ENCODE assay signal across 9 cellular contexts in the genomic region with DNA sequence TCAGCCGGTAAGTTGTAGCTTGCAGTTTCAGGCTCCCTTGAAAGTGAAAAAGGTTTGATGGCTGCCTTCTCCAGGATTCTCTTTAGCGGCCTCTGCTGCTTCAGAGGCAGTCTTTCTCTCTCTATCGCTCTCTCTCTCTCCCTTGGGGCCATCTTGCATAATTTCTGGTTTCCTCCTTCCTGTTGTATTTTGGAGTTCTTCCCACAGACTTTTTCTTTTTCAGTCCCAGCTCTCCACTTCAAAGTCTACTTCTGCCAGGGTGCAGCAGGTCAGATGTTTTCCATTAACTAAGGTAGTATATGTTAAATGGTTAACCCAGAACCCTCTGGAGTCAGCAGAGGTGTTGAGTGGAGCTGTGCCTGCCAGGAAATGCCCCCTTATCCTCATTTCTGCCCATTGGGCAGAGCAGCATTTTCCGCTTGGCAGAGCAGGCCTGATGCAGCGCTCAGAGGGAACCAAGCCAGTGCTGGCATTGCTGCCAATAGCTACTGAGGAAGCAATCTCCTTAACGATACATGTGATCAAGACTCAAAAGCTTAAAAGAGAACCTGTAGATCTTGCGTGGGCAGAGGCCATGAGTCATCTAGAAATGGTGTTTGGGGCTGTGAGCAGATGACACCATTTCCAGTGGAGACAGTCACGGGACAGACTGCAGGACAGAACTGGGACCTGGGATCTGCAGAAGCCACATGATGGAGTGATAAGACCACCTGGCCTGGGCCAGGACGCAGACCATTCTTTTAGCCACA. TPM values are rescaled to one million over a fixed set of nuclear protein-coding genes. Genes with fewer than 3 reads are reported as not detected.
A peak's percentile ranks its signal among the peaks of the same experiment; 100 is the strongest.
DNase-seq lines count a peak whose midpoint lies in the region; ATAC-seq, FAIRE-seq and TF ChIP-seq lines count a peak whose summit lies in the region.
"Had no signal": no experiment of that assay in that cellular context is flagged by ENCODE, and none has a peak within 500 bp of the region (broad histone marks: within the 10 kb centered on the region; RNA-seq: fewer than 3 reads in every experiment).

No MANE protein-coding gene starts in this region.

- no peak overlapping the region for H3K18ac ChIP-seq in H1 (ENCODE audit: extremely low read depth, low read length)

- no TSS peak for BruUV-seq in PC-9 (replicated peaks; lab: Mats Ljungman, UMichigan)

- no peak for TF ChIP-seq POLR2A in H1 (IDR thresholded peaks at IDR 0.05; ENCODE audit: control extremely low read depth in 1 of 2, low read depth in 2 of 2, low read length in 2 of 2)

- H2AFZ ChIP-seq in PC-9 = no peak overlapping the region
- no peak overlapping the region for H2AFZ ChIP-seq in H1 (ENCODE audit: low read length)

- no peak for TF ChIP-seq EP300 in H1 (IDR thresholded peaks at IDR 0.05; ENCODE audit: borderline replicate concordance in 1 of 2, low read depth in 2 of 2, low read length in 2 of 2)

- TF ChIP-seq RAD21 in H1 (IDR thresholded peaks at IDR 0.05 in 1 of 2, conservative IDR thresholded peaks at IDR 0.05 in 1 of 2; ENCODE audit: low read depth in 2 of 2, low read length in 2 of 2) = no peak; a peak in 1 of 4 replicates

- CTCF ChIA-PET in PC-9 (lab: Charles Lee) (no interaction called here), H1 (lab: Charles Lee; ENCODE audit: partially characterized antibody) (interaction anchor here (1.0 to 1.3 kb wide), 4 partner anchors 16 to 96 kb away, joined by 3 to 6 read pairs (median 3); partner anchors contain the start of genes C2orf76 and DBI)

- H2BK5ac ChIP-seq in H1 (ENCODE audit: low read depth, low read length) = no peak overlapping the region

- no peak overlapping the region for H2BK20ac ChIP-seq in H1 (ENCODE audit: low read length)

- peaks cover 19% of the 10 kb centered on the region; the same call in 1 of the 2 replicates for H3F3A ChIP-seq in PC-9 (ENCODE audit: insufficient read depth, low read depth)

- H3K56ac ChIP-seq in H1 (replicated peaks; ENCODE audit: insufficient read length, low read depth, low read length) = no peak overlapping the region

- no peak overlapping the region for H3K9ac ChIP-seq in H1 (replicated peaks in 1 of 4; ENCODE audit: extremely low read depth in 1 of 4, low read depth in 3 of 4, low read length in 3 of 4)

- H3K4me1 Mint-ChIP-seq in type B pancreatic cell (ENCODE audit: unreplicated experiment) = peaks cover 26% of the 10 kb centered on the region

- ATAC-seq in GM18858 (IDR thresholded peaks at IDR 0.05; ENCODE audit: unreplicated experiment) = peak; percentile 88
- ATAC-seq in HG02981 (IDR thresholded peaks at IDR 0.05; ENCODE audit: unreplicated experiment) = peak; percentile 77
- peak; percentile 80 for ATAC-seq in mucosa of descending colon

- no peaks in the 10 kb centered on the region for H3K23me2 ChIP-seq in H1 (ENCODE audit: low read depth, low read length)

- peak overlapping the region; percentile 43; the same call in 1 of the 2 replicates for H2BK12ac ChIP-seq in H1 (ENCODE audit: low read depth, low read length)

- 90% methylated on average over 9 of the region's 9 CpGs; no CpG with 5 or more reads in 1 of the 2 experiments for WGBS in H1 (ENCODE audit: extremely low coverage in 1 of 2, insufficient coverage in 1 of 2, insufficient read length in 1 of 2, insufficient replicate concordance in 2 of 2, low coverage in 1 of 2, low lambda C conversion rate in 2 of 2, missing lambda C conversion rate in 1 of 2), 2 experiments

- H3K4ac ChIP-seq in H1 (replicated peaks; ENCODE audit: insufficient read length, low read depth, low read length) = no peak overlapping the region

- no peaks in the 10 kb centered on the region for H3K27me3 Mint-ChIP-seq in type B pancreatic cell

- H2BK120ac ChIP-seq in H1 (replicated peaks; ENCODE audit: low read depth, low read length) = no peak overlapping the region

- no peak for FAIRE-seq in H1 (lab: Jason Lieb, UNC)

- H2AK5ac ChIP-seq in H1 (ENCODE audit: low read depth, low read length) = no peak overlapping the region

- H3K36me3 ChIP-seq in BE2C = no peaks in the 10 kb centered on the region
- H3K36me3 ChIP-seq in PC-9 (ENCODE audit: low read depth) = no peaks in the 10 kb centered on the region
- H3K36me3 ChIP-seq in H1 (ENCODE audit: control insufficient read depth in 2 of 4, insufficient read depth in 4 of 4, low read length in 3 of 4) = no peaks in the 10 kb centered on the region
- no peaks in the 10 kb centered on the region for H3K36me3 ChIP-seq in mucosa of descending colon (ENCODE audit: low read depth)
- H3K36me3 ChIP-seq: neutrophil had no signal

- H3K9me3 ChIP-seq in BE2C (no peaks in the 10 kb centered on the region), PC-9 (ENCODE audit: insufficient read depth, low read depth) (no peaks in the 10 kb centered on the region), H1 (ENCODE audit: insufficient read depth in 2 of 2, low read depth in 1 of 2, low read length in 1 of 2) (no peaks in the 10 kb centered on the region; a peak in 1 of 4 replicates), mucosa of descending colon (no peaks in the 10 kb centered on the region)
- H3K9me3 ChIP-seq: neutrophil had no signal

- H4K8ac ChIP-seq in H1 (ENCODE audit: extremely low read depth, insufficient read depth, low read length) = no peak overlapping the region

- H3K9me2 ChIP-seq in PC-9 (ENCODE audit: insufficient read depth) = no peaks in the 10 kb centered on the region

- H3K79me2 ChIP-seq in PC-9 (ENCODE audit: low read depth) (no peaks in the 10 kb centered on the region), H1 (ENCODE audit: control insufficient read depth in 1 of 2, insufficient read depth in 2 of 2, low read length in 2 of 2) (no peaks in the 10 kb centered on the region)

- peak; percentile 17; the same call in 1 of the 2 replicates for TF ChIP-seq CTCF in BE2C (IDR thresholded peaks at IDR 0.05; ENCODE audit: low read depth, low read length)
- no peak for TF ChIP-seq CTCF in PC-9 (conservative IDR thresholded peaks at IDR 0.05)
- no peak for TF ChIP-seq CTCF in H1 (IDR thresholded peaks at IDR 0.05; ENCODE audit: control extremely low read depth in 1 of 3, insufficient read depth in 1 of 3, low read depth in 1 of 3, low read length in 3 of 3)
- no peak for TF ChIP-seq CTCF in mucosa of descending colon (IDR thresholded peaks at IDR 0.05)
- TF ChIP-seq CTCF in type B pancreatic cell (conservative IDR thresholded peaks at IDR 0.05) = no peak

- no peak overlapping the region for H4K91ac ChIP-seq in H1 (replicated peaks; ENCODE audit: insufficient read length, low read length)

- no peaks in the 10 kb centered on the region; the same call in 1 of the 2 replicates for H3K79me1 ChIP-seq in H1 (ENCODE audit: low read depth, low read length)

- H2BK15ac ChIP-seq in H1 (ENCODE audit: low read length) = peak overlapping the region; percentile 88

- H3K14ac ChIP-seq in H1 (ENCODE audit: insufficient read length) = no peak overlapping the region

- no peaks in the 10 kb centered on the region for H3K36me3 Mint-ChIP-seq in type B pancreatic cell

- H3K9me3 Mint-ChIP-seq in type B pancreatic cell = no peaks in the 10 kb centered on the region

- no peak overlapping the region for H3K23ac ChIP-seq in H1 (ENCODE audit: insufficient read length)

- POLR2A ChIA-PET in PC-9 (lab: Charles Lee; ENCODE audit: unreplicated experiment) (no interaction called here), H1 (lab: Charles Lee; ENCODE audit: partially characterized antibody) (interaction anchor here (1.4 kb wide), 1 partner anchor 15 kb away, joined by 4 read pairs; no protein-coding TSS in a partner anchor)

- H3K4me3 ChIP-seq in BE2C (ENCODE audit: low read depth, low read length) (no peak overlapping the region), PC-9 (no peak overlapping the region), H1 (ENCODE audit: extremely low read depth in 1 of 4, insufficient read depth in 2 of 4, low read depth in 3 of 4, low read length in 4 of 4) (no peak overlapping the region), mucosa of descending colon (no peak overlapping the region)

- no peak overlapping the region for H4K5ac ChIP-seq in H1 (ENCODE audit: insufficient read length, low read depth, low read length)

- no peak overlapping the region for H3K4me2 ChIP-seq in PC-9
- H3K4me2 ChIP-seq in H1 (ENCODE audit: insufficient read depth in 1 of 2, low read depth in 2 of 2, low read length in 2 of 2) = no peak overlapping the region

- H3K27me3 ChIP-seq in BE2C = no peaks in the 10 kb centered on the region
- no peaks in the 10 kb centered on the region for H3K27me3 ChIP-seq in PC-9 (ENCODE audit: insufficient read depth, low read depth)
- no peaks in the 10 kb centered on the region for H3K27me3 ChIP-seq in H1 (replicated peaks in 1 of 4; ENCODE audit: control insufficient read depth in 3 of 4, extremely low read depth in 1 of 4, insufficient read depth in 3 of 4, low read length in 3 of 4)
- H3K27me3 ChIP-seq: neutrophil had no signal

- H3K27ac ChIP-seq in PC-9 (no peak overlapping the region), H1 (ENCODE audit: low read depth, low read length) (no peak overlapping the region)
- H3K27ac ChIP-seq: neutrophil had no signal

- DNase-seq in BE2C (no peak), PC-9 (peak; percentile 10 to 57), H1 (ENCODE audit: low read depth in 1 of 2, low spot score in 2 of 2) (no peak), mucosa of descending colon (peak; percentile 57 to 67 (median 66)), type B pancreatic cell (ENCODE audit: extremely low spot score, unreplicated experiment) (peak; percentile 11), OCI-M2 (lab: John Stamatoyannopoulos, UW; ENCODE audit: unreplicated experiment) (no peak)

- peak overlapping the region; percentile 12 for H3K4me3 Mint-ChIP-seq in type B pancreatic cell

- H4K20me1 ChIP-seq in PC-9 (ENCODE audit: insufficient read depth) = no peaks in the 10 kb centered on the region
- H4K20me1 ChIP-seq in H1 (replicated peaks in 1 of 2; ENCODE audit: control insufficient read depth in 1 of 2, insufficient read depth in 2 of 2, low read length in 2 of 2) = no peaks in the 10 kb centered on the region

- intact Hi-C loops in PC-9 (cut with micrococcal nuclease; ENCODE audit: unreplicated experiment) (no loop called here), mucosa of descending colon (cut with DNase I, micrococcal nuclease) (no loop called here)

- H3K27ac Mint-ChIP-seq in type B pancreatic cell = peak overlapping the region; percentile 3

- H3K4me1 ChIP-seq in BE2C (peaks cover 7% of the 10 kb centered on the region), PC-9 (replicated peaks; ENCODE audit: insufficient read depth) (peaks cover 37% of the 10 kb centered on the region), H1 (replicated peaks in 1 of 4; ENCODE audit: control insufficient read depth in 3 of 4, insufficient read depth in 4 of 4, low read length in 3 of 4) (peaks cover 0 to 4% (median 3%) of the 10 kb centered on the region in 4 experiments; a peak in 2 of 7 replicates), mucosa of descending colon (ENCODE audit: low read depth) (peaks cover 3% of the 10 kb centered on the region)

RNA-seq across cellular contexts. Expression of gene DBI, which starts 20.8 kb away (rescaled TPM):
- 46.8 TPM for polyA plus RNA-seq in BE2C (2012; ENCODE audit: insufficient read depth, insufficient read length, low read depth)
- 128 and 265 TPM in 2 replicates for total RNA-seq in PC-9 (2021)
- total RNA-seq in H1 (2021; fragmentation: NEBNext Ultra II Directional; extraction: Animal tissue kit (Norgen Biotek cat#: 25700)) = 180 and 186 TPM in 2 replicates
- 116 and 212 TPM in 2 replicates for polyA plus RNA-seq in H1 (2011; rRNA removed)
- polyA plus RNA-seq in H1 (2011; cell fraction: cytosol; rRNA removed) = 295 TPM
- polyA plus RNA-seq in H1 (2011; cell fraction: nucleus; rRNA removed) = 74.9 TPM
- 342 to 401 TPM (median 370 TPM) in 4 replicates for polyA plus RNA-seq in H1 (2012, experiment 1 of 2)
- polyA plus RNA-seq in H1 (2012, experiment 2 of 2) = 377 TPM
- polyA plus RNA-seq in H1 (2013, experiment 1 of 2) = 716 TPM
- 804 TPM for polyA plus RNA-seq in H1 (2013, experiment 2 of 2)
- 61.1 and 68.3 TPM in 2 replicates for polyA minus RNA-seq in H1 (2011; rRNA and poly(A)+ RNA removed)
- 41.0 TPM for polyA minus RNA-seq in H1 (2011; cell fraction: cytosol; rRNA and poly(A)+ RNA removed)
- polyA minus RNA-seq in H1 (2011; cell fraction: nucleus; rRNA and poly(A)+ RNA removed) = 85.9 TPM
- 100 to 1,000 TPM; 109 to 235 (median 221) TPM for total RNA-seq in mucosa of descending colon
- total RNA-seq in type B pancreatic cell (ENCODE audit: low replicate concordance) = 125 and 231 TPM in 2 replicates

RNA-seq across cellular contexts. Expression of gene C2orf76, which starts 20.9 kb away (rescaled TPM):
- polyA plus RNA-seq in BE2C (2012; ENCODE audit: insufficient read depth, insufficient read length, low read depth) = 6.7 TPM
- 11.5 and 12.7 TPM in 2 replicates for total RNA-seq in PC-9 (2021)
- total RNA-seq in H1 (2021; fragmentation: NEBNext Ultra II Directional; extraction: Animal tissue kit (Norgen Biotek cat#: 25700)) = 5.0 and 6.2 TPM in 2 replicates
- polyA plus RNA-seq in H1 (2011; rRNA removed) = 2.1 and 4.4 TPM in 2 replicates
- 4.4 TPM for polyA plus RNA-seq in H1 (2011; cell fraction: cytosol; rRNA removed)
- polyA plus RNA-seq in H1 (2011; cell fraction: nucleus; rRNA removed) = 1.1 TPM
- polyA plus RNA-seq in H1 (2012, experiment 1 of 2) = 5.8 to 14.0 TPM (median 6.5 TPM) in 4 replicates
- 5.7 TPM for polyA plus RNA-seq in H1 (2012, experiment 2 of 2)
- polyA plus RNA-seq in H1 (2013, experiment 1 of 2) = 9.5 TPM
- 8.3 TPM for polyA plus RNA-seq in H1 (2013, experiment 2 of 2)
- 1.4 and 2.1 TPM in 2 replicates for polyA minus RNA-seq in H1 (2011; rRNA and poly(A)+ RNA removed)
- 1.2 TPM for polyA minus RNA-seq in H1 (2011; cell fraction: cytosol; rRNA and poly(A)+ RNA removed)
- polyA minus RNA-seq in H1 (2011; cell fraction: nucleus; rRNA and poly(A)+ RNA removed) = 3.8 TPM
- 10 to 100 TPM in 1 of 3 donors, 1 to 10 TPM in 2; 5.4 to 11.2 (median 5.5) TPM for total RNA-seq in mucosa of descending colon
- 10.8 and 11.7 TPM in 2 replicates for total RNA-seq in type B pancreatic cell (ENCODE audit: low replicate concordance)

RNA-seq across cellular contexts. Expression of gene TMEM37, which starts 44.1 kb away (rescaled TPM):
- not detected for polyA plus RNA-seq in BE2C (2012; ENCODE audit: insufficient read depth, insufficient read length, low read depth)
- total RNA-seq in PC-9 (2021) (1.2 TPM in 2 replicates), mucosa of descending colon (100 to 1,000 TPM in 2 of 3 donors, 10 to 100 TPM in 1; 54.0 to 173 (median 100) TPM), type B pancreatic cell (ENCODE audit: low replicate concordance) (11.8 and 16.4 TPM in 2 replicates)
- 9.9 and 11.0 TPM in 2 replicates for total RNA-seq in H1 (2021; fragmentation: NEBNext Ultra II Directional; extraction: Animal tissue kit (Norgen Biotek cat#: 25700))
- polyA plus RNA-seq in H1 (2011; rRNA removed) = 16.2 and 20.4 TPM in 2 replicates
- polyA plus RNA-seq in H1 (2011; cell fraction: cytosol; rRNA removed) = 13.4 TPM
- polyA plus RNA-seq in H1 (2011; cell fraction: nucleus; rRNA removed) = 13.5 TPM
- 7.9 to 9.4 TPM (median 8.6 TPM) in 4 replicates for polyA plus RNA-seq in H1 (2012, experiment 1 of 2)
- 12.2 TPM for polyA plus RNA-seq in H1 (2012, experiment 2 of 2)
- 9.0 TPM for polyA plus RNA-seq in H1 (2013, experiment 1 of 2)
- polyA plus RNA-seq in H1 (2013, experiment 2 of 2) = 10.0 TPM
- 6.5 and 8.2 TPM in 2 replicates for polyA minus RNA-seq in H1 (2011; rRNA and poly(A)+ RNA removed)
- 4.6 TPM for polyA minus RNA-seq in H1 (2011; cell fraction: cytosol; rRNA and poly(A)+ RNA removed)
- 9.5 TPM for polyA minus RNA-seq in H1 (2011; cell fraction: nucleus; rRNA and poly(A)+ RNA removed)

Comparison
In these comparisons a context has a peak if more than half of its experiments do, and no peak if none do; other contexts are left out.
1. DNase-seq: peak in PC-9 (2 of 2), mucosa of descending colon (3 of 3) and type B pancreatic cell (single experiment); none in BE2C (single experiment), H1 (0 of 2) and OCI-M2 (single experiment).
2. Peak in every context shown above with its lines, with median percentiles within 50 percentile points of each other: ATAC-seq.